Comparison of ENCODE assay signal across 7 cellular contexts in the genomic region with DNA sequence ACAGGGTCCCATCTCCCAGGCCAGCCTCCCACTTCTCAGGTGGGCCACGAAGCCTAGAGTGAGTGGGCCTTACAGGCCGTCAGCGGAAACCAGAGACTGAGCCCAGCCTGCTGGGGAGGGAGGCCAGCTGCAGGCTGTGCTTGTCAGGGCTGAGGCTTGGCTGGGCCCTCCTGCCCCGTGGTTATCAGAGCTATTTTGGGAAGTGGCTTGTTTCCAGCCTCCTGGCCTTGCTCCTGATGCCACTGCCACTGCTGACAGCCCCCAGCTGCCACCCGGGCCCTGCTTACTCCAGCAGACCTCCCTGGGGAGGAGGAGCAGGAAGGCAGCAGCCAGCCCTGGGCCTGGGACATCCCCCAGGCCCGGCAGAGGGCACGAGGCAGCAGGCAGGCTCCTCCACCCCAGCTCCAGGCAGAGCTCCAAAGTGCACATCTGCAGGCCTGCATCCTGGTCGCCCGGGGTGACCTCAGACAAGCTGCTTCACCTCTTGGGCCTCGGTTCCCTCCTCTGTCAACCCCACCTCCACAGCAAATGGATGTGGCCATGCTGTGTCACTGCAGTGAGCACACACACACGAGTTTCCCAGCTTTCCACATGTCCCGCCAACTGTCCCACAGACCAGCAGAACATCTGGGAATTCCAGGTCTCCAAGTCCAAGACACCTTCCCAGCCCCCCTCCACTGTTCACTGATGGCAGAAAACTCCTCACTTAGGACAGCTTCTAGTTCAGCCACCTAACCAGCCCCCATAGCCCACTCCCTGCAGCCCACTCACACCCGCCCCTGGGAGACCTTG. TPM values are rescaled to one million over a fixed set of nuclear protein-coding genes. Genes with fewer than 3 reads are reported as not detected.
A peak's percentile ranks its signal among the peaks of the same experiment; 100 is the strongest.
DNase-seq lines count a peak whose midpoint lies in the region; TF ChIP-seq lines count a peak whose summit lies in the region.
"Not testable (repeated sequence)": the region's sequence is repeated elsewhere in the genome, so short reads cannot be mapped to it uniquely, and the experiment has no call there.

No MANE protein-coding gene starts in this region.

- H3K4me1 ChIP-seq in Peyer's patch (peaks cover 0 to 35% (median 15%) of the 10 kb centered on the region in 4 donors), skeletal muscle satellite cell (ENCODE audit: control insufficient read depth, insufficient read depth, low read length) (peaks cover 45% of the 10 kb centered on the region)

- H3K9me3 ChIP-seq in Peyer's patch; skeletal muscle satellite cell (replicated peaks; ENCODE audit: low read length): not testable (repeated sequence)

- not testable (repeated sequence) for H3K4me3 Mint-ChIP-seq in activated T-cell treated with anti-CD3 and anti-CD28 coated beads, Interleukin-2, amount 50 U/mL, for 24 hours

- not testable (repeated sequence) for H3K4me3 ChIP-seq in Peyer's patch; choroid plexus epithelial cell (ENCODE audit: low read depth, low read length); skeletal muscle satellite cell (ENCODE audit: low read length)

- H3K27me3 ChIP-seq in Peyer's patch; skeletal muscle satellite cell (ENCODE audit: control insufficient read depth, insufficient read depth, low read length): not testable (repeated sequence)

- TF ChIP-seq POLR2A in Peyer's patch (IDR thresholded peaks at IDR 0.05), result not testable (repeated sequence)

- H3K9me3 Mint-ChIP-seq in activated T-cell treated with anti-CD3 and anti-CD28 coated beads, Interleukin-2, amount 50 U/mL, for 24 hours, result not testable (repeated sequence)

- intact Hi-C loops in cardiac septum (cut with DNase I), result loop anchor here (2.0 kb wide), 1 partner anchor 49 kb away; no protein-coding TSS in a partner anchor

- H3K27ac ChIP-seq in Peyer's patch, result peak overlapping the region; percentile 35 to 77 (median 44)

- peaks cover 37% of the 10 kb centered on the region for H3K4me1 Mint-ChIP-seq in activated T-cell treated with anti-CD3 and anti-CD28 coated beads, Interleukin-2, amount 50 U/mL, for 24 hours (ENCODE audit: low read depth)

- H3K9ac ChIP-seq in skeletal muscle satellite cell (ENCODE audit: low read depth, low read length), result peak overlapping the region; percentile 38

- H3K36me3 ChIP-seq in Peyer's patch; skeletal muscle satellite cell (ENCODE audit: insufficient read depth, low read length): not testable (repeated sequence)

- DNase-seq in H4 (ENCODE audit: low spot score) (peak; percentile 59), Peyer's patch (peak; percentile 36 to 48 (median 37)), choroid plexus epithelial cell (ENCODE audit: low read depth) (peak; percentile 23), cardiac septum (ENCODE audit: low spot score) (peak; percentile 85), myocyte (ENCODE audit: low read depth) (peak; percentile 94)
- not testable (repeated sequence) for DNase-seq in activated T-cell treated with anti-CD3 and anti-CD28 coated beads, Interleukin-2, amount 50 U/mL, for 24 hours

- H3K27me3 Mint-ChIP-seq in activated T-cell treated with anti-CD3 and anti-CD28 coated beads, Interleukin-2, amount 50 U/mL, for 24 hours, result not testable (repeated sequence)

- peak overlapping the region; percentile 65 for H3K27ac Mint-ChIP-seq in activated T-cell treated with anti-CD3 and anti-CD28 coated beads, Interleukin-2, amount 50 U/mL, for 24 hours

- not testable (repeated sequence) for H3K4me2 ChIP-seq in skeletal muscle satellite cell (ENCODE audit: low read length)

- not testable (repeated sequence) for H3K36me3 Mint-ChIP-seq in activated T-cell treated with anti-CD3 and anti-CD28 coated beads, Interleukin-2, amount 50 U/mL, for 24 hours (ENCODE audit: low read depth)

- not testable (repeated sequence) for TF ChIP-seq CTCF in Peyer's patch (IDR thresholded peaks at IDR 0.05); choroid plexus epithelial cell (conservative IDR thresholded peaks at IDR 0.05; ENCODE audit: low read depth, low read length)

RNA-seq across cellular contexts. Expression of gene ADAMTS7, which starts 51.0 kb away (rescaled TPM):
- 1.5 and 5.5 TPM in 2 replicates for total RNA-seq in H4 (2014; rRNA removed; shearing (Covaris generic))
- total RNA-seq in Peyer's patch (10 to 100 TPM in 1 of 4 donors, 1 to 10 TPM in 2, under 1 TPM in 1; 0.18 to 24.8 (median 2.0) TPM), cardiac septum (17.8 TPM), myocyte (31.9 and 36.4 TPM in 2 replicates)
- 59.6 TPM for polyA plus RNA-seq in myocyte (2012)
- 15.7 and 16.6 TPM in 2 replicates for total RNA-seq in skeletal muscle satellite cell (2012; rRNA removed)
